12 cellular contexts compared by ENCODE assay signal in genomic region chr3:157335677-157336076, GRCh38.
A peak's percentile ranks its signal among the peaks of the same experiment; 100 is the strongest.
DNase-seq lines count a peak whose midpoint lies in the region; ATAC-seq and TF ChIP-seq lines count a peak whose summit lies in the region.
"Had no signal": no experiment of that assay in that cellular context is flagged by ENCODE, and none has a peak within 500 bp of the region (broad histone marks: within the 10 kb centered on the region; RNA-seq: fewer than 3 reads in every experiment).

No MANE protein-coding gene starts in this region.

- in situ Hi-C loops in astrocyte of the spinal cord (cut with HindIII; ENCODE audit: low sequenced_read_pairs), result no loop called here

- H3K27ac Mint-ChIP-seq in naive thymus-derived CD8-positive, alpha-beta T cell, result no peak overlapping the region
- H3K27ac Mint-ChIP-seq: activated CD4-positive, alpha-beta memory T cell treated with anti-CD3 and anti-CD28 coated beads, Interleukin-2, amount 10 ng/mL, durations not matched to agents 7 days and 5 days; CD4-positive, CD25-positive, alpha-beta regulatory T cell; dendritic cell treated with granulocyte-macrophage colony-stimulating factor and Interleukin-4, amounts not matched to agents 40 ng/mL and 50 ng/mL, for 4 days; stimulated activated naive CD8-positive, alpha-beta T cell treated with anti-CD3 and anti-CD28 coated beads, Interleukin-15, Interleukin-2, amounts not matched to agents 100 ng/mL and 50 ng/mL, for 24 hours had no signal

- H3K27me3 Mint-ChIP-seq in naive thymus-derived CD8-positive, alpha-beta T cell, result no peaks in the 10 kb centered on the region
- H3K27me3 Mint-ChIP-seq: activated CD4-positive, alpha-beta memory T cell treated with anti-CD3 and anti-CD28 coated beads, Interleukin-2, amount 10 ng/mL, durations not matched to agents 7 days and 5 days; CD4-positive, CD25-positive, alpha-beta regulatory T cell; dendritic cell treated with granulocyte-macrophage colony-stimulating factor and Interleukin-4, amounts not matched to agents 40 ng/mL and 50 ng/mL, for 4 days; stimulated activated naive CD8-positive, alpha-beta T cell treated with anti-CD3 and anti-CD28 coated beads, Interleukin-15, Interleukin-2, amounts not matched to agents 100 ng/mL and 50 ng/mL, for 24 hours had no signal

- intact Hi-C loops in heart right ventricle (cut with DNase I) (no loop called here), stomach (cut with DNase I; ENCODE audit: low total_unique reads) (no loop called here)

- no peaks in the 10 kb centered on the region for H3K4me1 Mint-ChIP-seq in naive thymus-derived CD8-positive, alpha-beta T cell
- H3K4me1 Mint-ChIP-seq: activated CD4-positive, alpha-beta memory T cell treated with anti-CD3 and anti-CD28 coated beads, Interleukin-2, amount 10 ng/mL, durations not matched to agents 7 days and 5 days; CD4-positive, CD25-positive, alpha-beta regulatory T cell had no signal

- ATAC-seq in heart right ventricle, result no peak
- ATAC-seq in naive thymus-derived CD8-positive, alpha-beta T cell, result no peak

- no peaks in the 10 kb centered on the region for H3K36me3 ChIP-seq in HUES48 (ENCODE audit: control insufficient read depth, insufficient read depth, low read length)
- H3K36me3 ChIP-seq in heart right ventricle, result no peaks in the 10 kb centered on the region
- no peaks in the 10 kb centered on the region for H3K36me3 ChIP-seq in stomach

- H3K27me3 ChIP-seq in HUES48 (ENCODE audit: control insufficient read depth, insufficient read depth, low read length) (no peaks in the 10 kb centered on the region), heart right ventricle (no peaks in the 10 kb centered on the region), stomach (no peaks in the 10 kb centered on the region)

- TF ChIP-seq POLR2A in stomach (IDR thresholded peaks at IDR 0.05), result no peak

- DNase-seq in AG08395 (ENCODE audit: low spot score) (peak; percentile 44), astrocyte of the spinal cord (ENCODE audit: low read depth, low spot score) (peak; percentile 84), islet precursor cell (peak; percentile 82), heart right ventricle (no peak), stomach (no peak), NCI-H82 (lab: John Stamatoyannopoulos, UW) (no peak)
- DNase-seq in naive thymus-derived CD8-positive, alpha-beta T cell, result no peak
- DNase-seq: activated CD4-positive, alpha-beta memory T cell treated with anti-CD3 and anti-CD28 coated beads, Interleukin-2, amount 10 ng/mL, durations not matched to agents 7 days and 5 days; CD4-positive, CD25-positive, alpha-beta regulatory T cell had no signal

- H3K9me3 Mint-ChIP-seq in naive thymus-derived CD8-positive, alpha-beta T cell, result peaks cover 0 to 16% (median 2%) of the 10 kb centered on the region in 9 donors
- H3K9me3 Mint-ChIP-seq: activated CD4-positive, alpha-beta memory T cell treated with anti-CD3 and anti-CD28 coated beads, Interleukin-2, amount 10 ng/mL, durations not matched to agents 7 days and 5 days; dendritic cell treated with granulocyte-macrophage colony-stimulating factor and Interleukin-4, amounts not matched to agents 40 ng/mL and 50 ng/mL, for 4 days; stimulated activated naive CD8-positive, alpha-beta T cell treated with anti-CD3 and anti-CD28 coated beads, Interleukin-15, Interleukin-2, amounts not matched to agents 100 ng/mL and 50 ng/mL, for 24 hours had no signal

- H3K4me3 ChIP-seq in HUES48 (ENCODE audit: low read depth, low read length) (peak overlapping the region; percentile 11; the same call in 1 of the 2 replicates), astrocyte of the spinal cord (ENCODE audit: low read depth, low read length) (no peak overlapping the region), heart right ventricle (no peak overlapping the region), stomach (no peak overlapping the region)

- no peak for TF ChIP-seq EP300 in stomach (IDR thresholded peaks at IDR 0.05)

- H3K9ac ChIP-seq in HUES48 (ENCODE audit: low read depth, low read length), result 0 out of 2 replicates have a peak overlapping the region, but pooled peaks have one; percentile 0

- POLR2A ChIA-PET in naive thymus-derived CD8-positive, alpha-beta T cell (lab: Charles Lee), result no interaction called here

- H3K36me3 Mint-ChIP-seq in naive thymus-derived CD8-positive, alpha-beta T cell, result peaks cover 0 to 21% (median 9%) of the 10 kb centered on the region in 3 donors

- TF ChIP-seq CTCF in astrocyte of the spinal cord (IDR thresholded peaks at IDR 0.05; ENCODE audit: low read depth, low read length), result no peak
- no peak for TF ChIP-seq CTCF in heart right ventricle (IDR thresholded peaks at IDR 0.05)
- TF ChIP-seq CTCF in stomach (IDR thresholded peaks at IDR 0.05), result no peak

- no peak overlapping the region for H3K4me3 Mint-ChIP-seq in naive thymus-derived CD8-positive, alpha-beta T cell
- H3K4me3 Mint-ChIP-seq: activated CD4-positive, alpha-beta memory T cell treated with anti-CD3 and anti-CD28 coated beads, Interleukin-2, amount 10 ng/mL, durations not matched to agents 7 days and 5 days; CD4-positive, CD25-positive, alpha-beta regulatory T cell; dendritic cell treated with granulocyte-macrophage colony-stimulating factor and Interleukin-4, amounts not matched to agents 40 ng/mL and 50 ng/mL, for 4 days; stimulated activated naive CD8-positive, alpha-beta T cell treated with anti-CD3 and anti-CD28 coated beads, Interleukin-15, Interleukin-2, amounts not matched to agents 100 ng/mL and 50 ng/mL, for 24 hours had no signal

- 69 to 75% methylated on average over 5 of the region's 5 CpGs for WGBS in heart right ventricle, 2 donors
- WGBS in stomach, 5 donors, result 59 to 75% (median 64%) methylated on average over 5 of the region's 5 CpGs

- peaks cover 17% of the 10 kb centered on the region for H3K4me1 ChIP-seq in HUES48 (ENCODE audit: control insufficient read depth, insufficient read depth, low read length)
- no peaks in the 10 kb centered on the region for H3K4me1 ChIP-seq in heart right ventricle
- no peaks in the 10 kb centered on the region for H3K4me1 ChIP-seq in stomach

- H3K9me3 ChIP-seq in HUES48 (ENCODE audit: control insufficient read depth, insufficient read depth, low read length), result no peaks in the 10 kb centered on the region
- peaks cover 0 to 13% (median 0%) of the 10 kb centered on the region in 11 donors for H3K9me3 ChIP-seq in heart right ventricle
- peaks cover 0 to 11% (median 4%) of the 10 kb centered on the region in 4 donors for H3K9me3 ChIP-seq in stomach

- H3K27ac ChIP-seq in HUES48 (ENCODE audit: low read depth, low read length) (peak overlapping the region; percentile 89), heart right ventricle (no peak overlapping the region), stomach (no peak overlapping the region)

Comparison
In these comparisons a context has a peak if more than half of its experiments do, and no peak if none do; other contexts are left out.
1. DNase-seq: peak in AG08395 (single experiment), astrocyte of the spinal cord (single experiment) and islet precursor cell (single experiment); none in heart right ventricle (0 of 2), stomach (single experiment), naive thymus-derived CD8-positive, alpha-beta T cell (0 of 10) and NCI-H82 (single experiment).